1 cellular context compared by ENCODE assay signal in the genomic region with DNA sequence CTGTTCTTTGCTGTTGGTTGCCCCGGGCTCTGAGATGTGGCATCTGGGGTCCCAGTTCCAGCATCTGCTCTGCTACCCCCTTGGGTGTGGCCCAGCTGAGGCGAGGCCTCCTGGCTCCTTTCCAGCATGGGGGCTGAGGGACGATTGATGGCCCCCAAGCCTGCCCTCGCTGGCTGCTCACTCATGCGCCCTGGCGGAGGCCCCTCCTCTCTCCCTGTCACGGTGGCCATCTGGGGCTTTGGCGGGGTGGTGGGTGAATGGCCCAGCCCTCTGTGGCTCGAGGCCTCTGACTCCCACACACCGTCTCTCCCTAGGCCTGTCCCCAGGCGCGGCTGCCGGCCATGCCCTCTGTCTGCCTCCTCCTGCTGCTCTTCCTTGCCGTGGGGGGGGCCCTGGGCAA.
TF ChIP-seq lines count a peak whose summit lies in the region.

No MANE protein-coding gene starts in this region.

TF ChIP-seq in GM23338, 12 proteins besides CTCF, POLR2A, EP300 and RAD21 (continued from another document):
- TF ChIP-seq, protein P1, sequence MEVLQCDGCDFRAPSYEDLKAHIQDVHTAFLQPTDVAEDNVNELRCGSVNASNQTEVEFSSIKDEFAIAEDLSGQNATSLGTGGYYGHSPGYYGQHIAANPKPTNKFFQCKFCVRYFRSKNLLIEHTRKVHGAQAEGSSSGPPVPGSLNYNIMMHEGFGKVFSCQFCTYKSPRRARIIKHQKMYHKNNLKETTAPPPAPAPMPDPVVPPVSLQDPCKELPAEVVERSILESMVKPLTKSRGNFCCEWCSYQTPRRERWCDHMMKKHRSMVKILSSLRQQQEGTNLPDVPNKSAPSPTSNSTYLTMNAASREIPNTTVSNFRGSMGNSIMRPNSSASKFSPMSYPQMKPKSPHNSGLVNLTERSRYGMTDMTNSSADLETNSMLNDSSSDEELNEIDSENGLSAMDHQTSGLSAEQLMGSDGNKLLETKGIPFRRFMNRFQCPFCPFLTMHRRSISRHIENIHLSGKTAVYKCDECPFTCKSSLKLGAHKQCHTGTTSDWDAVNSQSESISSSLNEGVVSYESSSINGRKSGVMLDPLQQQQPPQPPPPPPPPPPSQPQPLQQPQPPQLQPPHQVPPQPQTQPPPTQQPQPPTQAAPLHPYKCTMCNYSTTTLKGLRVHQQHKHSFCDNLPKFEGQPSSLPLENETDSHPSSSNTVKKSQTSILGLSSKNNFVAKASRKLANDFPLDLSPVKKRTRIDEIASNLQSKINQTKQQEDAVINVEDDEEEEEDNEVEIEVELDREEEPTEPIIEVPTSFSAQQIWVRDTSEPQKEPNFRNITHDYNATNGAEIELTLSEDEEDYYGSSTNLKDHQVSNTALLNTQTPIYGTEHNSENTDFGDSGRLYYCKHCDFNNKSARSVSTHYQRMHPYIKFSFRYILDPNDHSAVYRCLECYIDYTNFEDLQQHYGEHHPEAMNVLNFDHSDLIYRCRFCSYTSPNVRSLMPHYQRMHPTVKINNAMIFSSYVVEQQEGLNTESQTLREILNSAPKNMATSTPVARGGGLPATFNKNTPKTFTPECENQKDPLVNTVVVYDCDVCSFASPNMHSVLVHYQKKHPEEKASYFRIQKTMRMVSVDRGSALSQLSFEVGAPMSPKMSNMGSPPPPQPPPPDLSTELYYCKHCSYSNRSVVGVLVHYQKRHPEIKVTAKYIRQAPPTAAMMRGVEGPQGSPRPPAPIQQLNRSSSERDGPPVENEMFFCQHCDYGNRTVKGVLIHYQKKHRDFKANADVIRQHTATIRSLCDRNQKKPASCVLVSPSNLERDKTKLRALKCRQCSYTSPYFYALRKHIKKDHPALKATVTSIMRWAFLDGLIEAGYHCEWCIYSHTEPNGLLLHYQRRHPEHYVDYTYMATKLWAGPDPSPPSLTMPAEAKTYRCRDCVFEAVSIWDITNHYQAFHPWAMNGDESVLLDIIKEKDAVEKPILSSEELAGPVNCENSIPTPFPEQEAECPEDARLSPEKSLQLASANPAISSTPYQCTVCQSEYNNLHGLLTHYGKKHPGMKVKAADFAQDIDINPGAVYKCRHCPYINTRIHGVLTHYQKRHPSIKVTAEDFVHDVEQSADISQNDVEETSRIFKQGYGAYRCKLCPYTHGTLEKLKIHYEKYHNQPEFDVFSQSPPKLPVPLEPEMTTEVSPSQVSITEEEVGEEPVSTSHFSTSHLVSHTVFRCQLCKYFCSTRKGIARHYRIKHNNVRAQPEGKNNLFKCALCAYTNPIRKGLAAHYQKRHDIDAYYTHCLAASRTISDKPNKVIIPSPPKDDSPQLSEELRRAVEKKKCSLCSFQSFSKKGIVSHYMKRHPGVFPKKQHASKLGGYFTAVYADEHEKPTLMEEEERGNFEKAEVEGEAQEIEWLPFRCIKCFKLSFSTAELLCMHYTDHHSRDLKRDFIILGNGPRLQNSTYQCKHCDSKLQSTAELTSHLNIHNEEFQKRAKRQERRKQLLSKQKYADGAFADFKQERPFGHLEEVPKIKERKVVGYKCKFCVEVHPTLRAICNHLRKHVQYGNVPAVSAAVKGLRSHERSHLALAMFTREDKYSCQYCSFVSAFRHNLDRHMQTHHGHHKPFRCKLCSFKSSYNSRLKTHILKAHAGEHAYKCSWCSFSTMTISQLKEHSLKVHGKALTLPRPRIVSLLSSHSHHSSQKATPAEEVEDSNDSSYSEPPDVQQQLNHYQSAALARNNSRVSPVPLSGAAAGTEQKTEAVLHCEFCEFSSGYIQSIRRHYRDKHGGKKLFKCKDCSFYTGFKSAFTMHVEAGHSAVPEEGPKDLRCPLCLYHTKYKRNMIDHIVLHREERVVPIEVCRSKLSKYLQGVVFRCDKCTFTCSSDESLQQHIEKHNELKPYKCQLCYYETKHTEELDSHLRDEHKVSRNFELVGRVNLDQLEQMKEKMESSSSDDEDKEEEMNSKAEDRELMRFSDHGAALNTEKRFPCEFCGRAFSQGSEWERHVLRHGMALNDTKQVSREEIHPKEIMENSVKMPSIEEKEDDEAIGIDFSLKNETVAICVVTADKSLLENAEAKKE (CRISPR knock-in tag; IDR thresholded peaks at IDR 0.05) = no peak
- TF ChIP-seq STAT1 (IDR thresholded peaks at IDR 0.05; ENCODE audit: unreplicated experiment) = no peak
- no peak for TF ChIP-seq EZH2 (IDR thresholded peaks at IDR 0.05; ENCODE audit: low read depth, unreplicated experiment)
- TF ChIP-seq, protein P2, sequence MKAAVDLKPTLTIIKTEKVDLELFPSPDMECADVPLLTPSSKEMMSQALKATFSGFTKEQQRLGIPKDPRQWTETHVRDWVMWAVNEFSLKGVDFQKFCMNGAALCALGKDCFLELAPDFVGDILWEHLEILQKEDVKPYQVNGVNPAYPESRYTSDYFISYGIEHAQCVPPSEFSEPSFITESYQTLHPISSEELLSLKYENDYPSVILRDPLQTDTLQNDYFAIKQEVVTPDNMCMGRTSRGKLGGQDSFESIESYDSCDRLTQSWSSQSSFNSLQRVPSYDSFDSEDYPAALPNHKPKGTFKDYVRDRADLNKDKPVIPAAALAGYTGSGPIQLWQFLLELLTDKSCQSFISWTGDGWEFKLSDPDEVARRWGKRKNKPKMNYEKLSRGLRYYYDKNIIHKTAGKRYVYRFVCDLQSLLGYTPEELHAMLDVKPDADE (IDR thresholded peaks at IDR 0.05) = no peak
- TF ChIP-seq EZH2phosphoT487 (IDR thresholded peaks at IDR 0.05; ENCODE audit: unreplicated experiment) = no peak
- no peak for TF ChIP-seq JUNB (IDR thresholded peaks at IDR 0.05; ENCODE audit: unreplicated experiment)
